12 cellular contexts compared by ENCODE assay signal in genomic region chr7:9939171-9939570, GRCh38.
"Had no signal": no experiment of that assay in that cellular context is flagged by ENCODE, and none has a peak within 500 bp of the region (broad histone marks: within the 10 kb centered on the region; RNA-seq: fewer than 3 reads in every experiment).

No MANE protein-coding gene starts in this region.

- H3K27ac ChIP-seq: breast epithelium, esophagus muscularis mucosa, pancreas had no signal

- H3K4me3 ChIP-seq: breast epithelium, esophagus muscularis mucosa had no signal

- DNase-seq: activated CD4-positive, alpha-beta T cell treated with anti-CD3 and anti-CD28 coated beads for 1 hour; activated CD4-positive, alpha-beta T cell treated with anti-CD3 and anti-CD28 coated beads, Interleukin-2, amount 50 U/mL, for 48 hours; activated CD8-positive, alpha-beta memory T cell treated with anti-CD3 and anti-CD28 coated beads, Interleukin-2, amount 10 ng/mL, durations not matched to agents 7 days and 5 days; activated gamma-delta T cell; activated T-cell treated with anti-CD3 and anti-CD28 coated beads, Interleukin-2, amount 50 U/mL, for 24 hours; amygdala; foreskin fibroblast; head of caudate nucleus; nephron progenitor cell; pancreas had no signal

- H3K4me1 ChIP-seq: breast epithelium, esophagus muscularis mucosa, pancreas had no signal

- H3K36me3 ChIP-seq: breast epithelium, esophagus muscularis mucosa, pancreas had no signal

- H3K27me3 ChIP-seq: breast epithelium, esophagus muscularis mucosa had no signal

- ATAC-seq: activated CD8-positive, alpha-beta memory T cell treated with anti-CD3 and anti-CD28 coated beads, Interleukin-2, amount 10 ng/mL, durations not matched to agents 7 days and 5 days had no signal

- H3K9me3 ChIP-seq: breast epithelium, esophagus muscularis mucosa, pancreas had no signal
